Comparison of ENCODE assay signal across 13 cellular contexts in the genomic region with DNA sequence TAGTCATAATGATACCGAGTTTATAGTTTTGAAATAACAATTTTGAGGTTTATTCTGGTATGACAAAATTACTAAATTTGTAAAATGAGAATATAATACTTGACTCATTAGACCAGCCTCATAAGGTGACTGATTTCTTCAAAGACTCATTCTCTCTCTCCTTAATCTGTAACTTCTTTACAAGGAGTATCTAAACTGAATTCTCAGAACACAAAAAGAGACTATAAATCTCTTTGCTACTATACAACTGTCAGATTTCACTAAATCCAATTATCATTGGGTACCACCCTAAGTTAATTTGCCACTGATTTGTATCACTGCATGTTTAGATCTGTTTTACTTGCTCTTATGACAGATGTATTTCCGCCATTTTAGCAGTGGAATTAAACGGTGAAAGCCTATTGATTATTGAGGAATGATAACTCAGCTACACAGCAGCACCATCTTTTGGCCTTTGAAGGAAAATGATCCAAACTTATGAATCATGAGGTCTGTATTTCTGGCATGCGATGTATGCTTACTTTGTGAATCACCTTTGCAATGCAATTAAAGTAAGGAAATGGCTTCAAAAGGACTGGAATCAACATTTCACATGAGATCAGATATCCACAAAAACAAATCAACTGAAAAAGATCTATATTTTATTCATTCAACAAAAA.
DNase-seq lines count a peak whose midpoint lies in the region; ATAC-seq, FAIRE-seq and TF ChIP-seq lines count a peak whose summit lies in the region.
"Had no signal": no experiment of that assay in that cellular context is flagged by ENCODE, and none has a peak within 500 bp of the region (broad histone marks: within the 10 kb centered on the region; RNA-seq: fewer than 3 reads in every experiment).

No MANE protein-coding gene starts in this region.

- H3K18ac ChIP-seq in H9 (ENCODE audit: insufficient read length, low read depth, low read length) = no peak overlapping the region

- no peak for TF ChIP-seq POLR2A in A549 (IDR thresholded peaks at IDR 0.05; ENCODE audit: low read length)

- H3K79me1 ChIP-seq in H9 (ENCODE audit: insufficient read depth, low read depth, low read length, poor library complexity, severe bottlenecking) = no peaks in the 10 kb centered on the region

- no peak overlapping the region for H2AK5ac ChIP-seq in H9 (ENCODE audit: insufficient read length, low read length)

- H3K4me1 Mint-ChIP-seq in H9 = no peaks in the 10 kb centered on the region
- H3K4me1 Mint-ChIP-seq: central memory CD8-positive, alpha-beta T cell had no signal

- ATAC-seq in A549 (peak; percentile 90 to 94), GM19324 (IDR thresholded peaks at IDR 0.05; ENCODE audit: low FRiP score, unreplicated experiment) (no peak), HG02938 (IDR thresholded peaks at IDR 0.05; ENCODE audit: unreplicated experiment) (no peak)
- ATAC-seq: left lobe of liver had no signal

- H3K27ac Mint-ChIP-seq in H9 = no peak overlapping the region

- POLR2A ChIA-PET in A549 (lab: Yijun Ruan, JAX) (no interaction called here), HEK293T (lab: Yijun Ruan, JAX) (no interaction called here)

- H3K27ac ChIP-seq in A549 (peak overlapping the region; percentile 16 to 33; a peak in 2 of 6 replicates), hepatocyte (no peak overlapping the region), H9 (ENCODE audit: insufficient read length, low read depth, low read length) (no peak overlapping the region)

- TF ChIP-seq CTCF in A549 (IDR thresholded peaks at IDR 0.05) (peak; percentile 66), hepatocyte (IDR thresholded peaks at IDR 0.05; ENCODE audit: poor library complexity) (peak; percentile 23), H9 (conservative IDR thresholded peaks at IDR 0.05) (no peak)

- no peaks in the 10 kb centered on the region for H3K36me3 Mint-ChIP-seq in H9 (ENCODE audit: insufficient read depth in 1 of 3, low read depth in 3 of 3)

- H3K79me2 ChIP-seq in hepatocyte (no peaks in the 10 kb centered on the region), H9 (ENCODE audit: insufficient read depth, low read length) (no peaks in the 10 kb centered on the region)

- H4K5ac ChIP-seq in H9 (ENCODE audit: insufficient read length, low read depth, low read length) = no peak overlapping the region

- no peak overlapping the region for H3K14ac ChIP-seq in H9 (ENCODE audit: insufficient read depth, low read length)

- no peak overlapping the region for H3K9ac ChIP-seq in H9 (ENCODE audit: extremely low read depth, insufficient read length, low read length)

- no peak overlapping the region for H2BK5ac ChIP-seq in H9 (ENCODE audit: insufficient read length, low read length)

- peak; percentile 34 to 84 for DNase-seq in A549 (ENCODE audit: low read depth in 1 of 2, low spot score in 1 of 2)
- peak; percentile 90 for DNase-seq in HT1080 (ENCODE audit: low read depth)
- peak; percentile 46 for DNase-seq in SK-MEL-5 (ENCODE audit: low read depth, low spot score)
- peak; percentile 30 for DNase-seq in hepatocyte (ENCODE audit: low spot score)
- no peak for DNase-seq in H9
- DNase-seq in HEK293T (ENCODE audit: extremely low spot score) = no peak
- DNase-seq: activated CD4-positive, alpha-beta T cell treated with anti-CD3 and anti-CD28 coated beads, Interleukin-2, amount 50 U/mL, for 4 hours; C1 segment of cervical spinal cord; NCI-H774 had no signal

- 12% methylated on average over 4 of the region's 4 CpGs for WGBS in A549 (ENCODE audit: missing lambda C conversion rate)
- WGBS in hepatocyte (ENCODE audit: low lambda C conversion rate, missing lambda C conversion rate) = 73% methylated on average over 4 of the region's 4 CpGs
- WGBS in H9 (ENCODE audit: extremely low coverage, insufficient read length, low lambda C conversion rate) = no CpG with 5 or more reads among the region's 4 CpGs

- H3K9me3 ChIP-seq in A549 (no peaks in the 10 kb centered on the region), hepatocyte (ENCODE audit: low read depth) (no peaks in the 10 kb centered on the region), H9 (ENCODE audit: control insufficient read depth, low read depth, low read length) (no peaks in the 10 kb centered on the region)

- H4K20me1 ChIP-seq in hepatocyte (ENCODE audit: insufficient read depth, poor library complexity, severe bottlenecking) (no peaks in the 10 kb centered on the region), H9 (ENCODE audit: control insufficient read depth, insufficient read depth, insufficient read length) (no peaks in the 10 kb centered on the region)

- H3K4me3 ChIP-seq in A549 = no peak overlapping the region
- no peak overlapping the region for H3K4me3 ChIP-seq in hepatocyte

- H3K4me3 Mint-ChIP-seq in H9 = no peak overlapping the region
- H3K4me3 Mint-ChIP-seq: central memory CD8-positive, alpha-beta T cell had no signal

- H3K27me3 ChIP-seq in hepatocyte = no peaks in the 10 kb centered on the region
- no peaks in the 10 kb centered on the region for H3K27me3 ChIP-seq in H9 (ENCODE audit: insufficient read depth, low read length)

- no peak overlapping the region for H2BK20ac ChIP-seq in H9 (ENCODE audit: low read depth, low read length, poor library complexity, severe bottlenecking)

- no peak overlapping the region for H2BK12ac ChIP-seq in H9 (ENCODE audit: insufficient read length, low read depth, low read length)

- H2AFZ ChIP-seq in hepatocyte (no peak overlapping the region), H9 (ENCODE audit: low read length) (no peak overlapping the region)

- no peaks in the 10 kb centered on the region for H3K23me2 ChIP-seq in H9 (ENCODE audit: insufficient read length, low read depth, low read length, poor library complexity, severe bottlenecking)

- no peaks in the 10 kb centered on the region for H3K27me3 Mint-ChIP-seq in H9 (ENCODE audit: low read depth)
- H3K27me3 Mint-ChIP-seq: central memory CD8-positive, alpha-beta T cell had no signal

- H3K4me2 ChIP-seq in A549 (peak overlapping the region; percentile 57), hepatocyte (no peak overlapping the region), H9 (ENCODE audit: insufficient read depth, insufficient read length, low read length) (no peak overlapping the region)

- no peak overlapping the region for H3K23ac ChIP-seq in H9 (ENCODE audit: insufficient read length, low read depth, low read length)

- H4K8ac ChIP-seq in H9 (replicated peaks; ENCODE audit: insufficient read length, low read depth, low read length) = no peak overlapping the region

- H3K4ac ChIP-seq in H9 (ENCODE audit: low read depth, low read length) = no peak overlapping the region

- no peak overlapping the region for H4K91ac ChIP-seq in H9 (ENCODE audit: insufficient read length, low read depth, low read length)

- H2BK120ac ChIP-seq in H9 (ENCODE audit: low read depth, low read length, poor library complexity, severe bottlenecking) = no peak overlapping the region

- peak; percentile 96 for FAIRE-seq in A549 (lab: Jason Lieb, UNC)

- H2BK15ac ChIP-seq in H9 (ENCODE audit: low read depth, low read length) = no peak overlapping the region

- H3K9me3 Mint-ChIP-seq in H9 = no peaks in the 10 kb centered on the region

- no peak overlapping the region for H3T11ph ChIP-seq in H9 (ENCODE audit: low read length)

- H3K36me3 ChIP-seq in hepatocyte (replicated peaks; ENCODE audit: insufficient read depth, low read depth) = no peaks in the 10 kb centered on the region

- in situ Hi-C loops in SK-MEL-5 (cut with HindIII; ENCODE audit: low pct_unique_long_range_greater_than_20kb, low sequenced_read_pairs) = no loop called here

- H3K9me2 ChIP-seq in hepatocyte (replicated peaks; ENCODE audit: insufficient read depth) = no peaks in the 10 kb centered on the region

- no peak overlapping the region for H3K56ac ChIP-seq in H9 (ENCODE audit: insufficient read length, low read depth, low read length)

- CTCF ChIA-PET in A549 (lab: Yijun Ruan, JAX) = interaction anchor here (1.3 kb wide), 2 partner anchors 15 to 286 kb away, joined by 3 to 4 read pairs; no protein-coding TSS in a partner anchor
- CTCF ChIA-PET in HEK293T (lab: Yijun Ruan, JAX) = no interaction called here

- TF ChIP-seq RAD21 in A549 (conservative IDR thresholded peaks at IDR 0.05 in 1 of 2, IDR thresholded peaks at IDR 0.05 in 1 of 2) = peak; percentile 72 to 81

- H3K4me1 ChIP-seq in A549 (peaks cover 25% of the 10 kb centered on the region), hepatocyte (ENCODE audit: insufficient read depth) (no peaks in the 10 kb centered on the region), H9 (ENCODE audit: insufficient read depth, low read length) (no peaks in the 10 kb centered on the region)

- no peak for TF ChIP-seq EP300 in A549 (IDR thresholded peaks at IDR 0.05)

TF ChIP-seq in A549, 52 proteins besides CTCF, POLR2A, EP300 and RAD21 (continues in another document):
- TF ChIP-seq HOXB13 (CRISPR knock-in tag; IDR thresholded peaks at IDR 0.05; ENCODE audit: low read depth) (no peak), USF2 (IDR thresholded peaks at IDR 0.05) (no peak), JUNB (IDR thresholded peaks at IDR 0.05) (peak; percentile 90)
- TF ChIP-seq, protein P1, sequence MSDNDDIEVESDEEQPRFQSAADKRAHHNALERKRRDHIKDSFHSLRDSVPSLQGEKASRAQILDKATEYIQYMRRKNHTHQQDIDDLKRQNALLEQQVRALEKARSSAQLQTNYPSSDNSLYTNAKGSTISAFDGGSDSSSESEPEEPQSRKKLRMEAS (IDR thresholded peaks at IDR 0.05) = 0 out of 2 replicates have a peak, but pooled peaks have one; percentile 28

TF ChIP-seq in HEK293T, 16 proteins besides CTCF, POLR2A, EP300 and RAD21:
- TF ChIP-seq ELF4 (IDR thresholded peaks at IDR 0.05) (no peak), FOXA1 (IDR thresholded peaks at IDR 0.05) (no peak), LEF1 (IDR thresholded peaks at IDR 0.05; ENCODE audit: borderline replicate concordance) (no peak), HDGF (IDR thresholded peaks at IDR 0.05; ENCODE audit: borderline replicate concordance) (no peak), ARNT (IDR thresholded peaks at IDR 0.05) (no peak), SP1 (IDR thresholded peaks at IDR 0.05) (no peak), ZNF384 (IDR thresholded peaks at IDR 0.05) (no peak), FOXK2 (IDR thresholded peaks at IDR 0.05) (no peak), L3MBTL2 (conservative IDR thresholded peaks at IDR 0.05) (no peak), CTBP1 (IDR thresholded peaks at IDR 0.05; ENCODE audit: borderline replicate concordance) (no peak), FOXM1 (IDR thresholded peaks at IDR 0.05; ENCODE audit: borderline replicate concordance) (no peak), PKNOX1 (IDR thresholded peaks at IDR 0.05) (no peak), TARDBP (IDR thresholded peaks at IDR 0.05) (no peak)
TF ChIP-seq in HEK293T: peak in this region for 0.

Comparison
In these comparisons a context has a peak if more than half of its experiments do, and no peak if none do; other contexts are left out.
1. ATAC-seq: peak in A549 (2 of 2); none in GM19324 (single experiment) and HG02938 (single experiment).
2. DNase-seq: peak in A549 (2 of 2), HT1080 (single experiment), SK-MEL-5 (single experiment) and hepatocyte (single experiment); none in H9 (single experiment) and HEK293T (single experiment).
3. H3K27ac ChIP-seq: peak in A549 (2 of 2); none in hepatocyte (single experiment) and H9 (single experiment).